ENCODE assay signal across 15 cellular contexts in genomic region chr10:107028249-107028648, GRCh38.
"Had no signal": no experiment of that assay in that cellular context is flagged by ENCODE, and none has a peak within 500 bp of the region (broad histone marks: within the 10 kb centered on the region; RNA-seq: fewer than 3 reads in every experiment).

No MANE protein-coding gene starts in this region.

- H3K27ac ChIP-seq: VCaP had no signal

- ATAC-seq: activated naive CD8-positive, alpha-beta T cell treated with anti-CD3 and anti-CD28 coated beads, Interleukin-2, amount 50 U/mL, for 24 hours had no signal

- DNase-seq: activated CD4-positive, CD25-positive, alpha-beta regulatory T cell treated with anti-CD3 and anti-CD28 coated beads, Interleukin-2, amount 50 U/mL, for 72 hours; activated CD8-positive, alpha-beta memory T cell treated with anti-CD3 and anti-CD28 coated beads for 24 hours; activated CD8-positive, alpha-beta memory T cell treated with anti-CD3 and anti-CD28 coated beads, Interleukin-2, amount 50 U/mL, for 48 hours; activated effector memory CD4-positive, alpha-beta T cell treated with Interleukin-2 at 50 U/mL for 16 hours; activated naive CD4-positive, alpha-beta T cell treated with anti-CD3 and anti-CD28 coated beads, Interleukin-2, amount 10 ng/mL, durations not matched to agents 7 days and 5 days; activated naive CD8-positive, alpha-beta T cell treated with anti-CD3 and anti-CD28 coated beads, Interleukin-2, amount 50 U/mL, for 24 hours; activated T-cell treated with anti-CD3 and anti-CD28 coated beads, Interleukin-2, amount 50 U/mL, for 48 hours; anterior cingulate cortex; central memory CD4-positive, alpha-beta T cell; foreskin melanocyte; head of caudate nucleus; stimulated activated CD8-positive, alpha-beta memory T cell treated with anti-CD3 and anti-CD28 coated beads, Interleukin-4, amount 100 ng/mL, for 48 hours; stimulated activated naive CD4-positive, alpha-beta T cell; T1000 had no signal
